Comparison of ENCODE assay signal across 29 cellular contexts in the genomic region with DNA sequence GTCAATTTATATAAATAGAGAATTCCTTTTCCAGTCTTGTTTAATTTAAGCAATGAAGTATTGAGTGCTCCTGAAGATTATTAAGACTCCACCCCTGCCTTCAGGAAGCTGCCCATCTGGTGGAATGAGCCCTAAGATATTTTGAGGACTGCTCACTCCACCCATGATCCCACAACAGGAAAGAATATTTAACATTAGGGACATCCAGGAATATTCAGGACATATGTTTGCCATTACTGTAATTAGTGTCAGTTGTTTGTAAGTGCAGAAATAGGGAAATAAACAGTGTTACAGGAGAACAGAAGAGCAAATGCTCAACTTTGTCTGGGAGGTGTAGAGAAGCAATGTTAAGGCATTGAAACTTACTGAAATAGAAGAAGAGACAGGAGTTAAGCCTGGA.
"Had no signal": no experiment of that assay in that cellular context is flagged by ENCODE, and none has a peak within 500 bp of the region (broad histone marks: within the 10 kb centered on the region; RNA-seq: fewer than 3 reads in every experiment).

No MANE protein-coding gene starts in this region.

- ATAC-seq: activated CD4-positive, CD25-positive, alpha-beta regulatory T cell treated with anti-CD3 and anti-CD28 coated beads, Interleukin-2, amount 50 U/mL, for 24 hours; activated naive CD4-positive, alpha-beta T cell treated with anti-CD3 and anti-CD28 coated beads, Interleukin-2, amount 50 U/mL, for 72 hours; activated T-cell treated with anti-CD3 and anti-CD28 coated beads, Interleukin-2, amount 50 U/mL, for 4 hours; Panc1; WTC11 had no signal

- H3K27me3 Mint-ChIP-seq: activated CD4-positive, alpha-beta memory T cell treated with anti-CD3 and anti-CD28 coated beads for 36 hours; central memory CD8-positive, alpha-beta T cell had no signal

- H3K4me1 Mint-ChIP-seq: central memory CD8-positive, alpha-beta T cell had no signal

- H3K4me1 ChIP-seq: ascending aorta, SJCRH30 had no signal

- H3K27me3 ChIP-seq: ascending aorta, cardiac muscle cell, MG63, SJCRH30 had no signal

- H3K27ac Mint-ChIP-seq: activated CD4-positive, alpha-beta memory T cell treated with anti-CD3 and anti-CD28 coated beads for 36 hours; activated naive CD4-positive, alpha-beta T cell treated with anti-CD3 and anti-CD28 coated beads for 36 hours; activated naive CD4-positive, alpha-beta T cell treated with anti-CD3 and anti-CD28 coated beads, Interleukin-2, amount 50 U/mL, for 72 hours; activated T-helper 1 cell treated with anti-CD3 and anti-CD28 coated beads, Interleukin-12 subunit alpha, Interleukin-12 subunit beta, Interleukin-2, Interleukin-4 antibody, amounts not matched to agents 30 ng/mL and 10 ng/mL and 1 ng/mL, durations not matched to agents 14 hours and 24 hours and 36 hours; WTC11 had no signal

- H3K4me3 ChIP-seq: ascending aorta, cardiac muscle cell, MG63, SJCRH30, SK-N-MC had no signal

- DNase-seq: activated CD4-positive, alpha-beta memory T cell treated with anti-CD3 and anti-CD28 coated beads for 36 hours; activated CD4-positive, alpha-beta T cell treated with anti-CD3 and anti-CD28 coated beads for 4 hours; activated CD4-positive, alpha-beta T cell treated with anti-CD3 and anti-CD28 coated beads, Interleukin-2, amount 50 U/mL, for 1 hour; activated CD8-positive, alpha-beta memory T cell treated with anti-CD3 and anti-CD28 coated beads, Interleukin-2, amount 50 U/mL, for 4 hours; activated gamma-delta T cell treated with Interleukin-2 at 50 U/mL for 16 hours; activated naive CD4-positive, alpha-beta T cell treated with anti-CD3 and anti-CD28 coated beads for 36 hours; activated T-cell treated with anti-CD3 and anti-CD28 coated beads for 4 hours; activated T-cell treated with anti-CD3 and anti-CD28 coated beads, Interleukin-2, amount 50 U/mL, for 4 hours; amniotic stem cell; Kasumi-1; MG63; MV-4-11; NCI-H1092; NCI-H1436 treated with DMSO at 0.1 percent for 48 hours; NCI-H1694 treated with DMSO at 0.1 percent for 48 hours; NCI-H2029; NCI-H345; NCI-H524 treated with DMSO at 0.1 percent for 48 hours; SHP77; SJCRH30 had no signal

- H3K9me3 ChIP-seq: ascending aorta, MG63, SJCRH30 had no signal

- H3K36me3 Mint-ChIP-seq: activated CD4-positive, alpha-beta memory T cell treated with anti-CD3 and anti-CD28 coated beads for 36 hours; WTC11 had no signal

- H3K27ac ChIP-seq: ascending aorta, cardiac muscle cell, SJCRH30, SK-N-MC had no signal

- H3K36me3 ChIP-seq: ascending aorta, cardiac muscle cell, MG63, SJCRH30 had no signal

- H3K4me3 Mint-ChIP-seq: activated CD4-positive, alpha-beta memory T cell treated with anti-CD3 and anti-CD28 coated beads for 36 hours; activated naive CD4-positive, alpha-beta T cell treated with anti-CD3 and anti-CD28 coated beads for 36 hours; activated T-cell treated with anti-CD3 and anti-CD28 coated beads, Interleukin-2, amount 50 U/mL, for 4 hours; activated T-helper 1 cell treated with anti-CD3 and anti-CD28 coated beads, Interleukin-12 subunit alpha, Interleukin-12 subunit beta, Interleukin-2, Interleukin-4 antibody, amounts not matched to agents 30 ng/mL and 10 ng/mL and 1 ng/mL, durations not matched to agents 14 hours and 24 hours and 36 hours; central memory CD8-positive, alpha-beta T cell; WTC11 had no signal
